Comparison of ENCODE assay signal across 11 cellular contexts in genomic region chr2:17573085-17573805, GRCh38. TPM values are rescaled to one million over a fixed set of nuclear protein-coding genes. Genes with fewer than 3 reads are reported as not detected.
DNase-seq lines count a peak whose midpoint lies in the region; ATAC-seq, FAIRE-seq and TF ChIP-seq lines count a peak whose summit lies in the region.
"Had no signal": no experiment of that assay in that cellular context is flagged by ENCODE, and none has a peak within 500 bp of the region (broad histone marks: within the 10 kb centered on the region; RNA-seq: fewer than 3 reads in every experiment).

No MANE protein-coding gene starts in this region.

- 86 to 87% (median 86%) methylated on average over 3 of the region's 3 CpGs for WGBS in psoas muscle, 3 donors
- 66 to 86% (median 79%) methylated on average over 3 of the region's 3 CpGs for WGBS in ovary, 3 donors

- no peak overlapping the region for H3K4me3 ChIP-seq in H7 (ENCODE audit: insufficient read depth, low read depth, low read length)
- no peak overlapping the region for H3K4me3 ChIP-seq in fibroblast of mammary gland (ENCODE audit: control insufficient read depth, low read depth, low read length)
- H3K4me3 ChIP-seq in psoas muscle, result no peak overlapping the region
- no peak overlapping the region for H3K4me3 ChIP-seq in ovary

- TF ChIP-seq CTCF in fibroblast of mammary gland (conservative IDR thresholded peaks at IDR 0.05; ENCODE audit: control insufficient read depth, insufficient read depth, low read depth, low read length), result no peak
- peak; percentile 36 for TF ChIP-seq CTCF in psoas muscle (IDR thresholded peaks at IDR 0.05)
- TF ChIP-seq CTCF in ovary (IDR thresholded peaks at IDR 0.05), result peak in 1 of 3 donors; percentile 13

- TF ChIP-seq EP300 in ovary (IDR thresholded peaks at IDR 0.05), result no peak

- intact Hi-C loops in psoas muscle (cut with DNase I) (loop anchor here in 1 of 2 donors (5.0 kb wide), 1 partner anchor 101 kb away; no protein-coding TSS in a partner anchor), ovary (cut with DNase I) (no loop called here)

- H3K4me1 ChIP-seq in psoas muscle, result no peaks in the 10 kb centered on the region
- H3K4me1 ChIP-seq in ovary (ENCODE audit: insufficient read depth), result no peaks in the 10 kb centered on the region

- no peaks in the 10 kb centered on the region for H3K9me3 ChIP-seq in psoas muscle
- no peaks in the 10 kb centered on the region for H3K9me3 ChIP-seq in ovary

- H3K27me3 ChIP-seq in H7 (ENCODE audit: control insufficient read depth, insufficient read depth, low read length), result no peaks in the 10 kb centered on the region
- peaks cover 0 to 3% (median 0%) of the 10 kb centered on the region in 3 donors for H3K27me3 ChIP-seq in psoas muscle (ENCODE audit: insufficient read depth in 3 of 3, low read length in 2 of 3)
- H3K27me3 ChIP-seq in ovary, result no peaks in the 10 kb centered on the region

- no peak for FAIRE-seq in frontal cortex (lab: Jason Lieb, UNC)

- ATAC-seq in psoas muscle, result peak in 1 of 4 donors; percentile 57

- H3K36me3 ChIP-seq in H7 (replicated peaks; ENCODE audit: control insufficient read depth, insufficient read depth, low read length) (no peaks in the 10 kb centered on the region), psoas muscle (ENCODE audit: insufficient read depth in 1 of 2, low read depth in 1 of 2) (no peaks in the 10 kb centered on the region), ovary (no peaks in the 10 kb centered on the region)

- TF ChIP-seq POLR2A in ovary (IDR thresholded peaks at IDR 0.05), result no peak

- peak; percentile 38 for DNase-seq in H7
- DNase-seq in RKO (ENCODE audit: low spot score), result peak; percentile 26
- peak; percentile 46 for DNase-seq in fibroblast of mammary gland (ENCODE audit: low read depth)
- DNase-seq in psoas muscle, result no peak
- no peak for DNase-seq in COR-L47 (lab: John Stamatoyannopoulos, UW)
- no peak for DNase-seq in ovary
- no peak for DNase-seq in frontal cortex (ENCODE audit: low spot score in 2 of 2)
- DNase-seq: activated CD4-positive, alpha-beta T cell treated with anti-CD3 and anti-CD28 coated beads, Interleukin-2, amount 10 ng/mL, durations not matched to agents 24 days and 14 days; activated naive CD4-positive, alpha-beta T cell treated with anti-CD3 and anti-CD28 coated beads, Interleukin-2, amount 10 ng/mL, durations not matched to agents 7 days and 5 days; NCI-H1417 treated with DMSO at 0.1 percent for 48 hours; stimulated activated CD4-positive, alpha-beta T cell treated with anti-CD3 and anti-CD28 coated beads, Interleukin-4, amount 100 ng/mL, for 1 hour had no signal

- H3K27ac ChIP-seq in psoas muscle (no peak overlapping the region), ovary (no peak overlapping the region)

RNA-seq across cellular contexts. Expression of gene VSNL1, which starts 32.7 kb away (rescaled TPM):
- 32.8 and 34.8 TPM in 2 replicates for total RNA-seq in H7 (2014; rRNA removed; shearing (Covaris generic))
- total RNA-seq in psoas muscle (under 1 TPM in 2 of 4 donors, not detected in 2; 0.12 to 0.27 TPM), ovary (1 to 10 TPM in 5 of 7 donors, under 1 TPM in 1, not detected in 1; 0.60 to 9.4 (median 4.0) TPM), frontal cortex (24.5 TPM)
- polyA plus RNA-seq in psoas muscle (under 1 TPM in 2 of 3 donors, not detected in 1; 0.05 to 0.52 TPM), ovary (1 to 10 TPM in 1 of 2 donors, under 1 TPM in 1; 0.41 to 2.8 TPM)
- total RNA-seq: activated CD4-positive, alpha-beta T cell treated with anti-CD3 and anti-CD28 coated beads, Interleukin-2, amount 10 ng/mL, durations not matched to agents 24 days and 14 days had no signal

RNA-seq across cellular contexts. Expression of gene RAD51AP2, which starts 55.0 kb away (rescaled TPM):
- total RNA-seq in H7 (2014; rRNA removed; shearing (Covaris generic)), result 0.10 and 0.15 TPM in 2 replicates
- total RNA-seq in psoas muscle (under 1 TPM in 1 of 4 donors, not detected in 3; 0.06 TPM), ovary (under 1 TPM; 0.05 to 0.24 (median 0.10) TPM), frontal cortex (0.82 TPM)
- polyA plus RNA-seq in psoas muscle (under 1 TPM in 1 of 3 donors, not detected in 2; 0.01 TPM), ovary (under 1 TPM; 0.02 to 0.05 TPM)
- total RNA-seq: activated CD4-positive, alpha-beta T cell treated with anti-CD3 and anti-CD28 coated beads, Interleukin-2, amount 10 ng/mL, durations not matched to agents 24 days and 14 days had no signal

Comparison
In these comparisons a context has a peak if more than half of its experiments do, and no peak if none do; other contexts are left out.
1. DNase-seq: peak in H7 (single experiment), RKO (single experiment) and fibroblast of mammary gland (single experiment); none in psoas muscle (0 of 2), COR-L47 (single experiment), ovary (0 of 5) and frontal cortex (0 of 2).